Comparison of ENCODE assay signal across 1 cellular context in genomic region chr9:35680331-35681105, GRCh38.
TF ChIP-seq lines count a peak whose summit lies in the region.

No MANE protein-coding gene starts in this region.

TF ChIP-seq in SK-N-SH treated with all-trans-retinoic acid at 6 μM for 48 hours, 23 proteins besides CTCF, POLR2A, EP300 and RAD21 (continued from another document):
- no peak for TF ChIP-seq TSHZ2 (CRISPR knock-in tag; IDR thresholded peaks at IDR 0.05)
